In genomic region chr10:120945801-120946302, GRCh38 we compare ENCODE assay signal across 1 cellular context.
TF ChIP-seq lines count a peak whose summit lies in the region.

No MANE protein-coding gene starts in this region.

TF ChIP-seq in SK-N-SH, 30 proteins besides CTCF, POLR2A, EP300 and RAD21 (continued from another document):
- TF ChIP-seq ZBTB33 (IDR thresholded peaks at IDR 0.05; ENCODE audit: borderline replicate concordance, low read depth) (no peak), REST (IDR thresholded peaks at IDR 0.05; ENCODE audit: low read depth, low read length) (no peak)
